In genomic region chr21:34811368-34811767, GRCh38 we compare ENCODE assay signal across 18 cellular contexts.
DNase-seq lines count a peak whose midpoint lies in the region; ATAC-seq, FAIRE-seq and TF ChIP-seq lines count a peak whose summit lies in the region.
"Had no signal": no experiment of that assay in that cellular context is flagged by ENCODE, and none has a peak within 500 bp of the region (broad histone marks: within the 10 kb centered on the region; RNA-seq: fewer than 3 reads in every experiment).

No MANE protein-coding gene starts in this region.

- no peak overlapping the region for H3K4me3 Mint-ChIP-seq in activated naive CD4-positive, alpha-beta T cell treated with anti-CD3 and anti-CD28 coated beads, Interleukin-2, amount 50 U/mL, for 24 hours
- H3K4me3 Mint-ChIP-seq in activated naive CD4-positive, alpha-beta T cell treated with anti-CD3 and anti-CD28 coated beads, Interleukin-2, amount 10 ng/mL, durations not matched to agents 7 days and 5 days = no peak overlapping the region
- H3K4me3 Mint-ChIP-seq: nephron progenitor cell had no signal

- peaks cover 75% of the 10 kb centered on the region for H3F3A ChIP-seq in smooth muscle cell (ENCODE audit: low read depth)

- H3K79me2 ChIP-seq in keratinocyte (ENCODE audit: control insufficient read depth, insufficient read depth, low read length) (peaks cover 27% of the 10 kb centered on the region), smooth muscle cell (ENCODE audit: low read depth) (peaks cover 18% of the 10 kb centered on the region)

- H3K27me3 ChIP-seq in RWPE2 (ENCODE audit: insufficient read depth, poor library complexity, severe bottlenecking) (no peaks in the 10 kb centered on the region), keratinocyte (ENCODE audit: control insufficient read depth, extremely low read depth, insufficient read depth, low read length) (no peaks in the 10 kb centered on the region), smooth muscle cell (ENCODE audit: low read depth) (no peaks in the 10 kb centered on the region)

- H2AFZ ChIP-seq in keratinocyte (ENCODE audit: control insufficient read depth, low read length) = no peak overlapping the region
- no peak overlapping the region for H2AFZ ChIP-seq in smooth muscle cell (ENCODE audit: low read depth)

- ATAC-seq in RWPE2 (ENCODE audit: low read depth) = no peak
- ATAC-seq in HG03342 (IDR thresholded peaks at IDR 0.05; ENCODE audit: unreplicated experiment) = no peak
- ATAC-seq: gastroesophageal sphincter, left ventricle myocardium superior had no signal

- peak overlapping the region; percentile 69 for H3K27ac Mint-ChIP-seq in activated naive CD4-positive, alpha-beta T cell treated with anti-CD3 and anti-CD28 coated beads, Interleukin-2, amount 50 U/mL, for 24 hours
- H3K27ac Mint-ChIP-seq in activated naive CD4-positive, alpha-beta T cell treated with anti-CD3 and anti-CD28 coated beads, Interleukin-2, amount 10 ng/mL, durations not matched to agents 7 days and 5 days = no peak overlapping the region
- H3K27ac Mint-ChIP-seq: nephron progenitor cell had no signal

- no peak overlapping the region for H3K4me3 ChIP-seq in RWPE2 (ENCODE audit: severe bottlenecking)
- H3K4me3 ChIP-seq in keratinocyte (ENCODE audit: control insufficient read depth in 2 of 3, extremely low read depth in 1 of 3, insufficient read depth in 2 of 3, low read depth in 1 of 3, low read length in 3 of 3) = no peak overlapping the region
- H3K4me3 ChIP-seq in smooth muscle cell = no peak overlapping the region
- H3K4me3 ChIP-seq: gastroesophageal sphincter had no signal

- H3K36me3 Mint-ChIP-seq in activated naive CD4-positive, alpha-beta T cell treated with anti-CD3 and anti-CD28 coated beads, Interleukin-2, amount 50 U/mL, for 24 hours = peaks cover 32% of the 10 kb centered on the region
- peaks cover 44% of the 10 kb centered on the region for H3K36me3 Mint-ChIP-seq in activated naive CD4-positive, alpha-beta T cell treated with anti-CD3 and anti-CD28 coated beads, Interleukin-2, amount 10 ng/mL, durations not matched to agents 7 days and 5 days

- H3K4me2 ChIP-seq in keratinocyte (ENCODE audit: control insufficient read depth, extremely low read depth, insufficient read depth, low read depth, low read length) (no peak overlapping the region), smooth muscle cell (no peak overlapping the region)

- H3K9me3 Mint-ChIP-seq in activated naive CD4-positive, alpha-beta T cell treated with anti-CD3 and anti-CD28 coated beads, Interleukin-2, amount 50 U/mL, for 24 hours = no peaks in the 10 kb centered on the region
- peaks cover 2% of the 10 kb centered on the region for H3K9me3 Mint-ChIP-seq in activated naive CD4-positive, alpha-beta T cell treated with anti-CD3 and anti-CD28 coated beads, Interleukin-2, amount 10 ng/mL, durations not matched to agents 7 days and 5 days

- TF ChIP-seq CTCF in RWPE2 (IDR thresholded peaks at IDR 0.05; ENCODE audit: poor library complexity, severe bottlenecking) = no peak
- no peak for TF ChIP-seq CTCF in keratinocyte (optimal IDR thresholded peaks at IDR 0.05 in 1 of 3, IDR thresholded peaks at IDR 0.05 in 1 of 3, conservative IDR thresholded peaks at IDR 0.05 in 1 of 3; ENCODE audit: extremely low read depth in 1 of 3, insufficient read depth in 2 of 3, low read length in 3 of 3)
- TF ChIP-seq CTCF in smooth muscle cell (IDR thresholded peaks at IDR 0.05; ENCODE audit: borderline replicate concordance, insufficient read depth, poor library complexity, severe bottlenecking) = no peak

- no peak for FAIRE-seq in keratinocyte (lab: Jason Lieb, UNC)
- FAIRE-seq: HTR-8/SVneo had no signal

- peaks cover 95% of the 10 kb centered on the region for H3K4me1 Mint-ChIP-seq in activated naive CD4-positive, alpha-beta T cell treated with anti-CD3 and anti-CD28 coated beads, Interleukin-2, amount 50 U/mL, for 24 hours
- H3K4me1 Mint-ChIP-seq in activated naive CD4-positive, alpha-beta T cell treated with anti-CD3 and anti-CD28 coated beads, Interleukin-2, amount 10 ng/mL, durations not matched to agents 7 days and 5 days = peaks cover 60% of the 10 kb centered on the region

- peaks cover 75% of the 10 kb centered on the region for H3K4me1 ChIP-seq in RWPE2 (ENCODE audit: insufficient read depth, poor library complexity, severe bottlenecking)
- H3K4me1 ChIP-seq in keratinocyte (ENCODE audit: control insufficient read depth, extremely low read depth, insufficient read depth, low read length) = peaks cover 98% of the 10 kb centered on the region
- H3K4me1 ChIP-seq in smooth muscle cell (ENCODE audit: low read depth) = peaks cover 28% of the 10 kb centered on the region
- H3K4me1 ChIP-seq: gastroesophageal sphincter had no signal

- H3K27ac ChIP-seq in RWPE2 (ENCODE audit: poor library complexity, severe bottlenecking) (peak overlapping the region; percentile 98), keratinocyte (ENCODE audit: control insufficient read depth, insufficient read depth, low read length) (peak overlapping the region; percentile 99), smooth muscle cell (ENCODE audit: low read depth) (peak overlapping the region; percentile 100)
- H3K27ac ChIP-seq: gastroesophageal sphincter had no signal

- H3K36me3 ChIP-seq in RWPE2 (ENCODE audit: low read depth) = peaks cover 61% of the 10 kb centered on the region
- peaks cover 14 to 62% of the 10 kb centered on the region in 2 experiments for H3K36me3 ChIP-seq in keratinocyte (ENCODE audit: control insufficient read depth in 2 of 2, extremely low read depth in 1 of 2, insufficient read depth in 2 of 2, low read length in 2 of 2)
- H3K36me3 ChIP-seq in smooth muscle cell (ENCODE audit: low read depth) = peaks cover 5% of the 10 kb centered on the region
- H3K36me3 ChIP-seq: gastroesophageal sphincter had no signal

- H4K20me1 ChIP-seq in keratinocyte (ENCODE audit: control insufficient read depth, extremely low read depth, insufficient read depth, low read length) = no peaks in the 10 kb centered on the region
- peaks cover 97% of the 10 kb centered on the region for H4K20me1 ChIP-seq in smooth muscle cell (ENCODE audit: low read depth)

- dilution Hi-C loops in keratinocyte (cut with MboI; ENCODE audit: extremely low pct_ligation_motif_present, low sequenced_read_pairs) = no loop called here

- CTCF ChIA-PET in activated naive CD4-positive, alpha-beta T cell treated with anti-CD3 and anti-CD28 coated beads, Interleukin-2, amount 10 ng/mL, durations not matched to agents 7 days and 5 days (lab: Charles Lee) = interaction anchor here (1.6 kb wide), 1 partner anchor 590 kb away, joined by 4 read pairs; no protein-coding TSS in a partner anchor

- H3K27me3 Mint-ChIP-seq in activated naive CD4-positive, alpha-beta T cell treated with anti-CD3 and anti-CD28 coated beads, Interleukin-2, amount 50 U/mL, for 24 hours = no peaks in the 10 kb centered on the region
- no peaks in the 10 kb centered on the region for H3K27me3 Mint-ChIP-seq in activated naive CD4-positive, alpha-beta T cell treated with anti-CD3 and anti-CD28 coated beads, Interleukin-2, amount 10 ng/mL, durations not matched to agents 7 days and 5 days

- DNase-seq in activated naive CD4-positive, alpha-beta T cell treated with anti-CD3 and anti-CD28 coated beads, Interleukin-2, amount 10 ng/mL, durations not matched to agents 7 days and 5 days = no peak
- DNase-seq in RWPE2 (ENCODE audit: low spot score) (no peak), keratinocyte (ENCODE audit: low read depth, low spot score) (no peak), smooth muscle cell (lab: John Stamatoyannopoulos, UW; ENCODE audit: unreplicated experiment) (no peak), putamen (ENCODE audit: low spot score) (no peak), NCI-H748 (lab: John Stamatoyannopoulos, UW; ENCODE audit: unreplicated experiment) (no peak)
- DNase-seq: activated CD4-positive, alpha-beta T cell treated with anti-CD3 and anti-CD28 coated beads for 1 hour; activated T-cell treated with anti-CD3 and anti-CD28 coated beads, Interleukin-2, amount 50 U/mL, for 48 hours; amniotic stem cell; HCEC 1CT; left ventricle myocardium superior; NCI-H1694; nephron progenitor cell; SHP77 had no signal

- WGBS in smooth muscle cell (ENCODE audit: low lambda C conversion rate) = 82% methylated on average over 4 of the region's 4 CpGs

- H3K9ac ChIP-seq in keratinocyte (ENCODE audit: control insufficient read depth, extremely low read depth, insufficient read depth, low read length) = peak overlapping the region; percentile 8
- no peak overlapping the region for H3K9ac ChIP-seq in smooth muscle cell (ENCODE audit: low read depth)

- H3K9me1 ChIP-seq in keratinocyte (ENCODE audit: control insufficient read depth, extremely low read depth, insufficient read depth, low read length) = peaks cover 8% of the 10 kb centered on the region

- H3K9me3 ChIP-seq in RWPE2 (ENCODE audit: severe bottlenecking) (peaks cover 5% of the 10 kb centered on the region), keratinocyte (ENCODE audit: control insufficient read depth, low read depth, low read length) (no peaks in the 10 kb centered on the region), smooth muscle cell (replicated peaks; ENCODE audit: low read depth) (peaks cover 5% of the 10 kb centered on the region)
